1 cellular context compared by ENCODE assay signal in the genomic region with DNA sequence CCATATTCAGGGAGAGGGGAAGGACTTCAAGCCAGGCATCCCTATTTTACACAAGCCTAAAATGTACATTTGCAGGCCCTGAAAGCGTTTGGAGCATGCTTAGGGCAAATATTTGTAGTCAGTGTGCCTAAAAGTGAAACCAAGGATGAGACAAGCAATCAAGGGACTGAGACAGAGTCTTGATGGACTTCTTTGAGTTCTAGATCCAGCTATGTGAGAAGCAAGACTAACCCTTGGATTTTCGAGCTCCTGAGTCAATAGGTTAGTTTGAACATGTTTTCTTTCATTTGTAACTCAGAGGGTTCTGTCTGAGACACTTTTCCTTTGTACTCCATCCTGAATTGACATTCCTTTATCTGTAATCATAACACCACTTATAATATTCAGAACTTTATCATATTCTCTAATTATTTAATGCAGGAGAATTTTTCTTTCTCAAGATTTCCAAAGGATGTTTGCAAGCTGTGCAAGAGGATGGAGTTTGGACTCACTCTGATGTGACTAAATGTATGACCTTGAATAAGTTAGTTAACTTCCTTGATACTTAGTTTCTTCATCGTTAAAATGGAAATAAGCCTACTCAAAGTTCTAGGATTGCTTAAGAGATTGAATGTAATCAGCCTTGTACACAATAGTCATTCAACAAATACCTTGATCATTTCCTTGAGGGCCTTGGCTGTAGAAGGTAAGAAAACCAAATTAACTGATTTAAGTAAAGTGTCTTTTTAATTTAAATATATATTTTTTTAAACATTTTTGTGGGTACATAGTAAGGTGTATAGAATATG.
TF ChIP-seq lines count a peak whose summit lies in the region.

No MANE protein-coding gene starts in this region.

TF ChIP-seq in A549, 52 proteins besides CTCF, POLR2A, EP300 and RAD21 (continued from another document):
- TF ChIP-seq, protein P1, sequence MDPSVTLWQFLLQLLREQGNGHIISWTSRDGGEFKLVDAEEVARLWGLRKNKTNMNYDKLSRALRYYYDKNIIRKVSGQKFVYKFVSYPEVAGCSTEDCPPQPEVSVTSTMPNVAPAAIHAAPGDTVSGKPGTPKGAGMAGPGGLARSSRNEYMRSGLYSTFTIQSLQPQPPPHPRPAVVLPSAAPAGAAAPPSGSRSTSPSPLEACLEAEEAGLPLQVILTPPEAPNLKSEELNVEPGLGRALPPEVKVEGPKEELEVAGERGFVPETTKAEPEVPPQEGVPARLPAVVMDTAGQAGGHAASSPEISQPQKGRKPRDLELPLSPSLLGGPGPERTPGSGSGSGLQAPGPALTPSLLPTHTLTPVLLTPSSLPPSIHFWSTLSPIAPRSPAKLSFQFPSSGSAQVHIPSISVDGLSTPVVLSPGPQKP (IDR thresholded peaks at IDR 0.05; ENCODE audit: low read depth, low read length): no peak
- TF ChIP-seq, protein P2, sequence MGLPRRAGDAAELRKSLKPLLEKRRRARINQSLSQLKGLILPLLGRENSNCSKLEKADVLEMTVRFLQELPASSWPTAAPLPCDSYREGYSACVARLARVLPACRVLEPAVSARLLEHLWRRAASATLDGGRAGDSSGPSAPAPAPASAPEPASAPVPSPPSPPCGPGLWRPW (IDR thresholded peaks at IDR 0.05): no peak
- TF ChIP-seq HOXB5 (CRISPR knock-in tag; IDR thresholded peaks at IDR 0.05): no peak
- TF ChIP-seq HDAC2 (IDR thresholded peaks at IDR 0.05): no peak
- TF ChIP-seq TFCP2L1 (CRISPR knock-in tag; IDR thresholded peaks at IDR 0.05): no peak
- no peak for TF ChIP-seq CHD2 (IDR thresholded peaks at IDR 0.05; ENCODE audit: low read length, partially characterized antibody)
- TF ChIP-seq SMC3 (IDR thresholded peaks at IDR 0.05): no peak
